Comparison of ENCODE assay signal across 8 cellular contexts in genomic region chr20:44495257-44495656, GRCh38. TPM values are rescaled to one million over a fixed set of nuclear protein-coding genes. Genes with fewer than 3 reads are reported as not detected.
A peak's percentile ranks its signal among the peaks of the same experiment; 100 is the strongest.
DNase-seq lines count a peak whose midpoint lies in the region; ATAC-seq and TF ChIP-seq lines count a peak whose summit lies in the region.

No MANE protein-coding gene starts in this region.

- no peaks in the 10 kb centered on the region for H4K20me1 ChIP-seq in PC-3 (ENCODE audit: low read length)

- DNase-seq in CD8-positive, alpha-beta memory T cell, result no peak
- peak; percentile 88 for DNase-seq in PC-3
- DNase-seq in dermis blood vessel endothelial cell, result peak; percentile 26
- DNase-seq in osteocyte (ENCODE audit: extremely low spot score, unreplicated experiment), result no peak
- DNase-seq in hypothalamus (lab: John Stamatoyannopoulos, UW), result no peak
- DNase-seq in stimulated activated CD4-positive, alpha-beta T cell treated with anti-CD3 and anti-CD28 coated beads, Interleukin-15, amount 100 ng/mL, for 24 hours, result no peak
- no peak for DNase-seq in mesendoderm
- no peak for DNase-seq in NCI-H69 (lab: John Stamatoyannopoulos, UW)

- no peak overlapping the region for H2AK5ac ChIP-seq in mesendoderm (ENCODE audit: low read length)

- TF ChIP-seq CTCF in PC-3 (conservative IDR thresholded peaks at IDR 0.05; ENCODE audit: low read depth, low read length), result no peak
- TF ChIP-seq CTCF in osteocyte (IDR thresholded peaks at IDR 0.05), result no peak

- no peak overlapping the region for H3K4ac ChIP-seq in mesendoderm (ENCODE audit: low read depth, low read length)

- peaks cover 6 to 92% (median 32%) of the 10 kb centered on the region in 3 donors for H3K36me3 Mint-ChIP-seq in CD8-positive, alpha-beta memory T cell
- peaks cover 41% of the 10 kb centered on the region for H3K36me3 Mint-ChIP-seq in osteocyte (ENCODE audit: unreplicated experiment)

- H4K5ac ChIP-seq in mesendoderm (ENCODE audit: low read length), result no peak overlapping the region

- peaks cover 30% of the 10 kb centered on the region for H3F3A ChIP-seq in PC-3 (ENCODE audit: low read length, unreplicated experiment)

- no peak overlapping the region for H2BK120ac ChIP-seq in mesendoderm (ENCODE audit: low read depth, low read length)

- peaks cover 8% of the 10 kb centered on the region for H3K4me1 ChIP-seq in CD8-positive, alpha-beta memory T cell (ENCODE audit: insufficient read depth, low read length)
- H3K4me1 ChIP-seq in PC-3 (ENCODE audit: insufficient read depth, low read length) (peaks cover 50% of the 10 kb centered on the region), mesendoderm (ENCODE audit: control insufficient read depth, low read depth, low read length) (peaks cover 4% of the 10 kb centered on the region)

- ATAC-seq in PC-3, result peak; percentile 12

- WGBS in mesendoderm (ENCODE audit: extremely low coverage, insufficient coverage, low lambda C conversion rate), result no CpG with 5 or more reads among the region's 1 CpG

- H3K4me2 ChIP-seq in PC-3 (ENCODE audit: low read length) (peak overlapping the region; percentile 59), mesendoderm (ENCODE audit: low read length) (no peak overlapping the region)

- peak overlapping the region; percentile 19 to 94 (median 70) for H3K27ac Mint-ChIP-seq in CD8-positive, alpha-beta memory T cell
- peak overlapping the region; percentile 94 for H3K27ac Mint-ChIP-seq in osteocyte (ENCODE audit: unreplicated experiment)

- BruUV-seq in PC-3 (replicated peaks; lab: Mats Ljungman, UMichigan), result no TSS peak

- H3K9me3 ChIP-seq in CD8-positive, alpha-beta memory T cell (ENCODE audit: low read length), result no peaks in the 10 kb centered on the region
- no peaks in the 10 kb centered on the region for H3K9me3 ChIP-seq in PC-3 (ENCODE audit: low read length)

- no peak overlapping the region for H3K4me3 Mint-ChIP-seq in CD8-positive, alpha-beta memory T cell
- H3K4me3 Mint-ChIP-seq in osteocyte (ENCODE audit: unreplicated experiment), result no peak overlapping the region

- no peak overlapping the region for H2BK5ac ChIP-seq in mesendoderm (ENCODE audit: low read length)

- H3K79me1 ChIP-seq in mesendoderm (ENCODE audit: low read length), result no peaks in the 10 kb centered on the region

- no peaks in the 10 kb centered on the region for H3K9me3 Mint-ChIP-seq in CD8-positive, alpha-beta memory T cell
- H3K9me3 Mint-ChIP-seq in osteocyte (ENCODE audit: unreplicated experiment), result no peaks in the 10 kb centered on the region

- no peak overlapping the region for H3K23ac ChIP-seq in mesendoderm (ENCODE audit: low read length)

- no peaks in the 10 kb centered on the region for H3K9me2 ChIP-seq in PC-3 (replicated peaks; ENCODE audit: low read length)

- POLR2A ChIA-PET in CD8-positive, alpha-beta memory T cell (lab: Charles Lee), result no interaction called here
- POLR2A ChIA-PET in PC-3 (lab: Charles Lee; ENCODE audit: unreplicated experiment), result interaction anchor here (0.8 kb wide), 1 partner anchor 20 kb away, joined by 8 read pairs; the partner anchor contains the start of gene TTPAL

- CTCF ChIA-PET in CD8-positive, alpha-beta memory T cell (lab: Charles Lee), result no interaction called here
- CTCF ChIA-PET in PC-3 (lab: Charles Lee), result no interaction called here

- H3K9ac ChIP-seq in PC-3 (ENCODE audit: low read length) (peak overlapping the region; percentile 92), mesendoderm (ENCODE audit: low read length) (no peak overlapping the region)

- no peak overlapping the region for H3K4me3 ChIP-seq in CD8-positive, alpha-beta memory T cell (ENCODE audit: low read length)
- H3K4me3 ChIP-seq in PC-3 (ENCODE audit: low read length), result peak overlapping the region; percentile 1; the same call in 1 of the 2 replicates
- H3K4me3 ChIP-seq in mesendoderm (ENCODE audit: low read length), result no peak overlapping the region

- peaks cover 5% of the 10 kb centered on the region; the same call in 1 of the 2 replicates for H3K79me2 ChIP-seq in PC-3 (ENCODE audit: low read length)
- no peaks in the 10 kb centered on the region for H3K79me2 ChIP-seq in mesendoderm (ENCODE audit: control insufficient read depth, insufficient read depth, low read length)

- H3K27me3 ChIP-seq in CD8-positive, alpha-beta memory T cell (ENCODE audit: insufficient read depth, low read length, poor library complexity, severe bottlenecking), result no peaks in the 10 kb centered on the region
- H3K27me3 ChIP-seq in PC-3 (ENCODE audit: low read length), result no peaks in the 10 kb centered on the region
- no peaks in the 10 kb centered on the region for H3K27me3 ChIP-seq in mesendoderm (ENCODE audit: insufficient read depth, low read length, poor library complexity)

- intact Hi-C loops in PC-3 (cut with micrococcal nuclease), result loop anchor here (1.0 to 2.0 kb wide), 2 partner anchors 27 to 78 kb away; partner anchors contain the start of gene SERINC3

- H3K4me1 Mint-ChIP-seq in CD8-positive, alpha-beta memory T cell, result peaks cover 28 to 61% (median 40%) of the 10 kb centered on the region in 3 donors
- peaks cover 59% of the 10 kb centered on the region for H3K4me1 Mint-ChIP-seq in osteocyte (ENCODE audit: unreplicated experiment)

- H2AFZ ChIP-seq in PC-3 (ENCODE audit: low read length), result no peak overlapping the region

- H3K18ac ChIP-seq in mesendoderm (ENCODE audit: low read length), result no peak overlapping the region

- no peak overlapping the region for H3K27ac ChIP-seq in CD8-positive, alpha-beta memory T cell (ENCODE audit: low read depth, low read length)
- H3K27ac ChIP-seq in PC-3 (ENCODE audit: low read length) (peak overlapping the region; percentile 96), mesendoderm (ENCODE audit: low read depth, low read length) (no peak overlapping the region)

- H2BK15ac ChIP-seq in mesendoderm (replicated peaks; ENCODE audit: low read depth), result no peak overlapping the region

- no peaks in the 10 kb centered on the region for H3K27me3 Mint-ChIP-seq in CD8-positive, alpha-beta memory T cell
- no peaks in the 10 kb centered on the region for H3K27me3 Mint-ChIP-seq in osteocyte (ENCODE audit: unreplicated experiment)

- peaks cover 55% of the 10 kb centered on the region for H3K36me3 ChIP-seq in CD8-positive, alpha-beta memory T cell (ENCODE audit: insufficient read depth, low read length)
- H3K36me3 ChIP-seq in PC-3 (ENCODE audit: low read depth, low read length), result peaks cover 47% of the 10 kb centered on the region
- H3K36me3 ChIP-seq in mesendoderm (ENCODE audit: control insufficient read depth, insufficient read depth, low read length), result peaks cover 6% of the 10 kb centered on the region

- no peak overlapping the region for H4K8ac ChIP-seq in mesendoderm (ENCODE audit: low read depth, low read length)

- H3K56ac ChIP-seq in mesendoderm (ENCODE audit: low read length), result no peak overlapping the region

RNA-seq across cellular contexts. Expression of gene TTPAL, which starts 19.6 kb away (rescaled TPM):
- total RNA-seq in CD8-positive, alpha-beta memory T cell, result 10 to 100 TPM; 29.3 to 31.6 TPM
- 15.9 TPM for polyA plus RNA-seq in CD8-positive, alpha-beta memory T cell
- total RNA-seq in PC-3 (2014; rRNA removed), result 14.0 and 17.9 TPM in 2 replicates
- 3.4 and 6.3 TPM in 2 replicates for total RNA-seq in dermis blood vessel endothelial cell
- 18.9 and 20.8 TPM in 2 replicates for total RNA-seq in osteocyte
- 9.7 TPM for polyA plus RNA-seq in mesendoderm (2013, experiment 1 of 2)
- polyA plus RNA-seq in mesendoderm (2013, experiment 2 of 2), result 9.1 TPM

RNA-seq across cellular contexts. Expression of gene SERINC3, which starts 26.6 kb away (rescaled TPM):
- total RNA-seq in CD8-positive, alpha-beta memory T cell, result 10 to 100 TPM; 59.9 to 61.6 TPM
- 204 TPM for polyA plus RNA-seq in CD8-positive, alpha-beta memory T cell
- total RNA-seq in PC-3 (2014; rRNA removed) (75.4 and 92.6 TPM in 2 replicates), dermis blood vessel endothelial cell (108 and 110 TPM in 2 replicates), osteocyte (121 and 125 TPM in 2 replicates)
- polyA plus RNA-seq in mesendoderm (2013, experiment 1 of 2), result 66.1 TPM
- 66.8 TPM for polyA plus RNA-seq in mesendoderm (2013, experiment 2 of 2)

Comparison
In these comparisons a context has a peak if more than half of its experiments do, and no peak if none do; other contexts are left out.
1. DNase-seq: peak in PC-3 (single experiment) and dermis blood vessel endothelial cell (single experiment); none in CD8-positive, alpha-beta memory T cell (0 of 5), osteocyte (single experiment), hypothalamus (0 of 51), stimulated activated CD4-positive, alpha-beta T cell treated with anti-CD3 and anti-CD28 coated beads, Interleukin-15, amount 100 ng/mL, for 24 hours (single experiment), mesendoderm (single experiment) and NCI-H69 (single experiment).